In genomic region chr3:5136211-5136610, GRCh38 we compare ENCODE assay signal across 15 cellular contexts. TPM values are rescaled to one million over a fixed set of nuclear protein-coding genes. Genes with fewer than 3 reads are reported as not detected.
DNase-seq lines count a peak whose midpoint lies in the region; ATAC-seq and TF ChIP-seq lines count a peak whose summit lies in the region.
"Had no signal": no experiment of that assay in that cellular context is flagged by ENCODE, and none has a peak within 500 bp of the region (broad histone marks: within the 10 kb centered on the region; RNA-seq: fewer than 3 reads in every experiment).

No MANE protein-coding gene starts in this region.

- H3K4me3 Mint-ChIP-seq in T-helper 17 cell = no peak overlapping the region
- H3K4me3 Mint-ChIP-seq: GM23338 had no signal

- H3K27me3 Mint-ChIP-seq in T-helper 17 cell = no peaks in the 10 kb centered on the region

- H3K9me3 ChIP-seq in BLaER1 treated with 17β-estradiol and CSF1 and Interleukin-3, amounts not matched to agents 10 nM and 100 nM (replicated peaks in 1 of 11) = peaks cover 0 to 13% (median 7%) of the 10 kb centered on the region in 11 experiments; a peak in 12 of 22 replicates
- H3K9me3 ChIP-seq in T-helper 17 cell (ENCODE audit: control insufficient read depth, low read length, poor library complexity, severe bottlenecking) (no peaks in the 10 kb centered on the region), heart right ventricle (no peaks in the 10 kb centered on the region)

- peaks cover 2% of the 10 kb centered on the region for H3K36me3 Mint-ChIP-seq in T-helper 17 cell (ENCODE audit: low read depth)

- WGBS in heart right ventricle, 2 donors = 93 to 95% methylated on average over 2 of the region's 2 CpGs

- H3K36me3 ChIP-seq in BLaER1 treated with 17β-estradiol and CSF1 and Interleukin-3, amounts not matched to agents 10 nM and 100 nM = peaks cover 8 to 28% (median 21%) of the 10 kb centered on the region in 11 experiments; a peak in 19 of 22 replicates
- H3K36me3 ChIP-seq in heart right ventricle = no peaks in the 10 kb centered on the region

- H3K4me3 ChIP-seq in BLaER1 treated with 17β-estradiol and CSF1 and Interleukin-3, amounts not matched to agents 10 nM and 100 nM = no peak overlapping the region
- H3K4me3 ChIP-seq in heart right ventricle = no peak overlapping the region
- H3K4me3 ChIP-seq: GM23338, K562 had no signal

- peak overlapping the region in 8 of 11 experiments; percentile 19 to 74 (median 43); a peak in 12 of 22 replicates for H3K27ac ChIP-seq in BLaER1 treated with 17β-estradiol and CSF1 and Interleukin-3, amounts not matched to agents 10 nM and 100 nM
- no peak overlapping the region for H3K27ac ChIP-seq in heart right ventricle

- H3K4me1 Mint-ChIP-seq in T-helper 17 cell = peaks cover 45% of the 10 kb centered on the region

- H3K4me2 ChIP-seq in BLaER1 treated with 17β-estradiol and CSF1 and Interleukin-3, amounts not matched to agents 10 nM and 100 nM = peak overlapping the region; percentile 18 to 79 (median 72); a peak in 13 of 22 replicates
- H3K4me2 ChIP-seq: GM23338 had no signal

- no peak for TF ChIP-seq CTCF in heart right ventricle (IDR thresholded peaks at IDR 0.05)

- peaks cover 51 to 96% (median 77%) of the 10 kb centered on the region in 10 experiments for H3K4me1 ChIP-seq in BLaER1 treated with 17β-estradiol and CSF1 and Interleukin-3, amounts not matched to agents 10 nM and 100 nM
- H3K4me1 ChIP-seq in heart right ventricle = peaks cover 4 to 88% (median 67%) of the 10 kb centered on the region in 9 donors

- H4K20me1 ChIP-seq in BLaER1 treated with 17β-estradiol and CSF1 and Interleukin-3, amounts not matched to agents 10 nM and 100 nM = peaks cover 74 to 100% (median 99%) of the 10 kb centered on the region in 11 experiments

- no peaks in the 10 kb centered on the region for H3K27me3 ChIP-seq in BLaER1 treated with 17β-estradiol and CSF1 and Interleukin-3, amounts not matched to agents 10 nM and 100 nM
- no peaks in the 10 kb centered on the region for H3K27me3 ChIP-seq in heart right ventricle

- 0 out of 22 replicates have a peak overlapping the region, but pooled peaks of 3 of the 11 experiments have one; percentile 8 to 23 (median 14) for H3K9ac ChIP-seq in BLaER1 treated with 17β-estradiol and CSF1 and Interleukin-3, amounts not matched to agents 10 nM and 100 nM

- H3K27ac Mint-ChIP-seq in T-helper 17 cell = peak overlapping the region; percentile 84
- H3K27ac Mint-ChIP-seq: GM23338 had no signal

- no peak for DNase-seq in T-helper 17 cell
- peak; percentile 46 for DNase-seq in left kidney (ENCODE audit: low read depth, low spot score)
- DNase-seq in NCI-H1092 treated with DMSO at 0.1 percent for 48 hours (lab: John Stamatoyannopoulos, UW) = no peak
- no peak for DNase-seq in heart right ventricle
- no peak for DNase-seq in SIG-M5 (lab: John Stamatoyannopoulos, UW)
- DNase-seq: C1 segment of cervical spinal cord, head of caudate nucleus, left cardiac atrium, NCI-H1417 treated with DMSO at 0.1 percent for 48 hours had no signal

- peak; percentile 3 for ATAC-seq in GM18873 (IDR thresholded peaks at IDR 0.05; ENCODE audit: low FRiP score, unreplicated experiment)
- no peak for ATAC-seq in T-helper 17 cell
- ATAC-seq in GM19351 (IDR thresholded peaks at IDR 0.05; ENCODE audit: unreplicated experiment) = no peak
- ATAC-seq in heart right ventricle = no peak
- ATAC-seq: sciatic nerve had no signal

- intact Hi-C loops in heart right ventricle (cut with DNase I) = loop anchor here in 1 of 10 donors (10.0 kb wide), 1 partner anchor 49 kb away; the partner anchor contains the start of gene EDEM1

RNA-seq across cellular contexts. Expression of gene ARL8B, which starts 14.1 kb away (rescaled TPM):
- total RNA-seq in T-helper 17 cell (10 to 100 TPM; 39.2 to 52.9 TPM), heart right ventricle (10 to 100 TPM; 56.1 to 74.1 (median 66.8) TPM)
- polyA plus RNA-seq in heart right ventricle = 10 to 100 TPM; 31.7 to 55.3 TPM

RNA-seq across cellular contexts. Expression of gene EDEM1, which starts 51.3 kb away (rescaled TPM):
- total RNA-seq in T-helper 17 cell (100 to 1,000 TPM; 109 to 111 TPM), heart right ventricle (10 to 100 TPM in 4 of 10 donors, 1 to 10 TPM in 6; 6.7 to 19.0 (median 9.1) TPM)
- polyA plus RNA-seq in heart right ventricle = 1 to 10 TPM; 2.2 to 4.6 TPM

Comparison
In these comparisons a context has a peak if more than half of its experiments do, and no peak if none do; other contexts are left out.
1. H3K27ac ChIP-seq: peak in BLaER1 treated with 17β-estradiol and CSF1 and Interleukin-3, amounts not matched to agents 10 nM and 100 nM (8 of 11); none in heart right ventricle (0 of 10).
2. RNA of gene EDEM1, which starts 51.3 kb away (total RNA-seq): 109 to 111 TPM in T-helper 17 cell; 6.7 to 19.0 TPM in heart right ventricle; every median in the first group is over 4 times any median in the second.